Comparison of ENCODE assay signal across 1 cellular context in genomic region chr5:78916044-78916443, GRCh38.
TF ChIP-seq lines count a peak whose summit lies in the region.

No MANE protein-coding gene starts in this region.

TF ChIP-seq in K562, 482 proteins besides CTCF, POLR2A, EP300 and RAD21 (continued from another document):
- TF ChIP-seq MYC (IDR thresholded peaks at IDR 0.05; ENCODE audit: low read depth, low read length) (no peak), MYC (CRISPR knock-in tag; IDR thresholded peaks at IDR 0.05; ENCODE audit: borderline replicate concordance, low read depth) (peak; percentile 47; the same call in 1 of the 2 replicates), FUS (optimal IDR thresholded peaks at IDR 0.05; ENCODE audit: low read depth, low read length) (no peak), GATA2 (CRISPR knock-in tag; IDR thresholded peaks at IDR 0.05) (no peak), ZNF253 (CRISPR knock-in tag; conservative IDR thresholded peaks at IDR 0.05) (no peak), ZNF12 (CRISPR knock-in tag; IDR thresholded peaks at IDR 0.05) (no peak), GABPB1 (CRISPR knock-in tag; IDR thresholded peaks at IDR 0.05) (no peak), TEAD4 (IDR thresholded peaks at IDR 0.05; ENCODE audit: low read length) (peak; percentile 8; the same call in 1 of the 2 replicates), TEAD4 (CRISPR knock-in tag; IDR thresholded peaks at IDR 0.05; ENCODE audit: borderline replicate concordance) (no peak), CREM (IDR thresholded peaks at IDR 0.05; ENCODE audit: low read depth) (no peak), POLR2G (IDR thresholded peaks at IDR 0.05; ENCODE audit: low read depth, low read length) (no peak), E2F1 (CRISPR knock-in tag; IDR thresholded peaks at IDR 0.05) (no peak), CREB5 (CRISPR knock-in tag; IDR thresholded peaks at IDR 0.05) (no peak), SMARCC2 (IDR thresholded peaks at IDR 0.05; ENCODE audit: low read depth) (no peak), RBM34 (IDR thresholded peaks at IDR 0.05; ENCODE audit: borderline replicate concordance, insufficient read depth, low read length) (no peak), SRSF3 (IDR thresholded peaks at IDR 0.05; ENCODE audit: insufficient read depth, low read length) (no peak), ZNF316 (IDR thresholded peaks at IDR 0.05) (no peak), RERE (CRISPR knock-in tag; IDR thresholded peaks at IDR 0.05; ENCODE audit: borderline replicate concordance) (no peak), TCF3 (CRISPR knock-in tag; IDR thresholded peaks at IDR 0.05) (no peak), CBFA2T3 (IDR thresholded peaks at IDR 0.05) (peak; percentile 5; the same call in 1 of the 2 replicates)
TF ChIP-seq in K562: peak in this region for 5.
